In genomic region chr9:137575382-137575724, GRCh38 we compare ENCODE assay signal across 13 cellular contexts. TPM values are rescaled to one million over a fixed set of nuclear protein-coding genes. Genes with fewer than 3 reads are reported as not detected.
A peak's percentile ranks its signal among the peaks of the same experiment; 100 is the strongest.
DNase-seq lines count a peak whose midpoint lies in the region; TF ChIP-seq lines count a peak whose summit lies in the region.
"Had no signal": no experiment of that assay in that cellular context is flagged by ENCODE, and none has a peak within 500 bp of the region (broad histone marks: within the 10 kb centered on the region; RNA-seq: fewer than 3 reads in every experiment).

No MANE protein-coding gene starts in this region.

- H3K36me3 Mint-ChIP-seq in activated naive CD8-positive, alpha-beta T cell treated with anti-CD3 and anti-CD28 coated beads for 36 hours, result peaks cover 29% of the 10 kb centered on the region
- peaks cover 40% of the 10 kb centered on the region for H3K36me3 Mint-ChIP-seq in nephron (ENCODE audit: low read depth)
- H3K36me3 Mint-ChIP-seq in immature natural killer cell, result peaks cover 0 to 16% (median 7%) of the 10 kb centered on the region in 3 donors

- DNase-seq in NOMO-1 (lab: John Stamatoyannopoulos, UW; ENCODE audit: unreplicated experiment in 2 of 2), result peak; percentile 32 to 51
- no peak for DNase-seq in NOMO-1 treated with dmso at 0.1 percent for 144 hours (lab: John Stamatoyannopoulos, UW; ENCODE audit: unreplicated experiment)
- peak; percentile 90 for DNase-seq in MM.1S
- no peak for DNase-seq in activated naive CD8-positive, alpha-beta T cell treated with anti-CD3 and anti-CD28 coated beads for 36 hours
- no peak for DNase-seq in GM03348 (ENCODE audit: low spot score)
- no peak for DNase-seq in kidney tubule cell (ENCODE audit: low spot score)
- DNase-seq in immature natural killer cell, result no peak
- DNase-seq: DMS79 treated with DMSO at 0.1 percent for 48 hours; kidney glomerular epithelial cell; NCI-H1092; stimulated activated naive CD4-positive, alpha-beta T cell had no signal

- H4K20me1 ChIP-seq in MM.1S (ENCODE audit: insufficient read depth, low read length), result no peaks in the 10 kb centered on the region

- no peak overlapping the region for H2AFZ ChIP-seq in MM.1S (ENCODE audit: low read length)

- peaks cover 34% of the 10 kb centered on the region for H3K4me1 ChIP-seq in MM.1S (ENCODE audit: low read length)

- TF ChIP-seq CTCF in MM.1S (IDR thresholded peaks at IDR 0.05; ENCODE audit: low read length) (no peak), nephron (IDR thresholded peaks at IDR 0.05; ENCODE audit: unreplicated experiment in 3 of 3) (no peak)

- peaks cover 12% of the 10 kb centered on the region for H3K36me3 ChIP-seq in MM.1S (replicated peaks; ENCODE audit: insufficient read depth, low read length)

- H3F3A ChIP-seq in MM.1S (ENCODE audit: insufficient read depth, low read length), result peaks cover 26% of the 10 kb centered on the region

- no peaks in the 10 kb centered on the region for H3K27me3 Mint-ChIP-seq in activated naive CD8-positive, alpha-beta T cell treated with anti-CD3 and anti-CD28 coated beads for 36 hours
- H3K27me3 Mint-ChIP-seq in nephron (ENCODE audit: low read depth) (no peaks in the 10 kb centered on the region), immature natural killer cell (ENCODE audit: low read depth in 3 of 3) (no peaks in the 10 kb centered on the region)

- H3K4me1 Mint-ChIP-seq in activated naive CD8-positive, alpha-beta T cell treated with anti-CD3 and anti-CD28 coated beads for 36 hours, result peaks cover 26% of the 10 kb centered on the region
- H3K4me1 Mint-ChIP-seq in nephron, result peaks cover 18% of the 10 kb centered on the region
- peaks cover 30 to 31% of the 10 kb centered on the region in 2 donors for H3K4me1 Mint-ChIP-seq in immature natural killer cell

- H3K27ac ChIP-seq in MM.1S (ENCODE audit: low read length), result peak overlapping the region; percentile 94
- H3K27ac ChIP-seq: HL-60 had no signal

- H3K27me3 ChIP-seq in MM.1S (replicated peaks; ENCODE audit: insufficient read depth, low read length), result no peaks in the 10 kb centered on the region

- H3K79me2 ChIP-seq in MM.1S (ENCODE audit: low read length), result peaks cover 60% of the 10 kb centered on the region

- H3K9me3 ChIP-seq in MM.1S (replicated peaks; ENCODE audit: insufficient read depth, low read length), result no peaks in the 10 kb centered on the region

- no peak overlapping the region for H3K4me3 Mint-ChIP-seq in activated naive CD8-positive, alpha-beta T cell treated with anti-CD3 and anti-CD28 coated beads for 36 hours
- H3K4me3 Mint-ChIP-seq in nephron (peak overlapping the region in 2 of 3 experiments; percentile 30 to 68), immature natural killer cell (no peak overlapping the region)

- no peaks in the 10 kb centered on the region for H3K9me2 ChIP-seq in MM.1S (replicated peaks; ENCODE audit: insufficient read depth, low read length)

- peak overlapping the region; percentile 71 for H3K9ac ChIP-seq in MM.1S (ENCODE audit: low read length)

- peak overlapping the region; percentile 92 for H3K4me2 ChIP-seq in MM.1S (ENCODE audit: low read depth, low read length)

- peak overlapping the region; percentile 15 for H3K27ac Mint-ChIP-seq in activated naive CD8-positive, alpha-beta T cell treated with anti-CD3 and anti-CD28 coated beads for 36 hours
- H3K27ac Mint-ChIP-seq in nephron, result no peak overlapping the region
- no peak overlapping the region for H3K27ac Mint-ChIP-seq in immature natural killer cell

- H3K9me3 Mint-ChIP-seq in activated naive CD8-positive, alpha-beta T cell treated with anti-CD3 and anti-CD28 coated beads for 36 hours, result no peaks in the 10 kb centered on the region
- H3K9me3 Mint-ChIP-seq in nephron (no peaks in the 10 kb centered on the region), immature natural killer cell (no peaks in the 10 kb centered on the region)

- peak overlapping the region; percentile 94 for H3K4me3 ChIP-seq in MM.1S (ENCODE audit: low read length)

RNA-seq across cellular contexts. Expression of gene DPH7, which starts 3.4 kb away (rescaled TPM):
- 10 to 100 TPM; 31.7 to 33.7 TPM for total RNA-seq in activated naive CD8-positive, alpha-beta T cell treated with anti-CD3 and anti-CD28 coated beads for 36 hours
- 10 to 100 TPM; 21.4 to 32.4 (median 30.1) TPM for polyA plus RNA-seq in immature natural killer cell

RNA-seq across cellular contexts. Expression of gene ZMYND19, which starts 15.0 kb away (rescaled TPM):
- total RNA-seq in activated naive CD8-positive, alpha-beta T cell treated with anti-CD3 and anti-CD28 coated beads for 36 hours, result 10 to 100 TPM; 55.6 to 56.4 TPM
- 1 to 10 TPM; 1.5 to 7.0 (median 3.3) TPM for polyA plus RNA-seq in immature natural killer cell

RNA-seq across cellular contexts. Expression of gene MRPL41, which starts 23.7 kb away (rescaled TPM):
- 10 to 100 TPM; 54.6 to 54.9 TPM for total RNA-seq in activated naive CD8-positive, alpha-beta T cell treated with anti-CD3 and anti-CD28 coated beads for 36 hours
- polyA plus RNA-seq in immature natural killer cell, result 10 to 100 TPM; 27.2 to 87.7 (median 48.8) TPM

RNA-seq across cellular contexts. Expression of gene PNPLA7, which starts 25.2 kb away (rescaled TPM):
- total RNA-seq in activated naive CD8-positive, alpha-beta T cell treated with anti-CD3 and anti-CD28 coated beads for 36 hours, result 1 to 10 TPM; 2.5 to 2.9 TPM
- under 1 TPM; 0.24 to 0.53 (median 0.32) TPM for polyA plus RNA-seq in immature natural killer cell

RNA-seq across cellular contexts. Expression of gene ARRDC1, which starts 30.1 kb away (rescaled TPM):
- total RNA-seq in activated naive CD8-positive, alpha-beta T cell treated with anti-CD3 and anti-CD28 coated beads for 36 hours, result 10 to 100 TPM; 28.6 to 29.3 TPM
- polyA plus RNA-seq in immature natural killer cell, result 10 to 100 TPM; 39.1 to 60.7 (median 57.3) TPM

Comparison
In these comparisons a context has a peak if more than half of its experiments do, and no peak if none do; other contexts are left out.
1. DNase-seq: peak in NOMO-1 (2 of 2) and MM.1S (single experiment); none in NOMO-1 treated with dmso at 0.1 percent for 144 hours (single experiment), activated naive CD8-positive, alpha-beta T cell treated with anti-CD3 and anti-CD28 coated beads for 36 hours (single experiment), GM03348 (single experiment), kidney tubule cell (single experiment) and immature natural killer cell (0 of 3).
2. H3K4me3 Mint-ChIP-seq: peak in nephron (2 of 3); none in activated naive CD8-positive, alpha-beta T cell treated with anti-CD3 and anti-CD28 coated beads for 36 hours (single experiment) and immature natural killer cell (0 of 5).